In genomic region chr1:235111107-235111506, GRCh38 we compare ENCODE assay signal across 20 cellular contexts.
"Had no signal": no experiment of that assay in that cellular context is flagged by ENCODE, and none has a peak within 500 bp of the region (broad histone marks: within the 10 kb centered on the region; RNA-seq: fewer than 3 reads in every experiment).

No MANE protein-coding gene starts in this region.

- H3K27ac ChIP-seq: brain microvascular endothelial cell, colonic mucosa had no signal

- H3K9me3 Mint-ChIP-seq: activated B cell treated with CpG ODN at 0.5 μM for 24 hours; activated naive CD4-positive, alpha-beta T cell treated with anti-CD3 and anti-CD28 coated beads, Interleukin-2, amount 50 U/mL, for 24 hours had no signal

- ATAC-seq: activated CD8-positive, alpha-beta memory T cell treated with anti-CD3 and anti-CD28 coated beads, Interleukin-2, amount 10 ng/mL, durations not matched to agents 7 days and 5 days; T-helper 17 cell had no signal

- H3K27me3 ChIP-seq: brain microvascular endothelial cell, colonic mucosa had no signal

- H3K27me3 Mint-ChIP-seq: activated B cell treated with CpG ODN at 0.5 μM for 24 hours; activated CD8-positive, alpha-beta memory T cell treated with anti-CD3 and anti-CD28 coated beads, Interleukin-2, amount 10 ng/mL, durations not matched to agents 7 days and 5 days; activated naive CD4-positive, alpha-beta T cell treated with anti-CD3 and anti-CD28 coated beads, Interleukin-2, amount 50 U/mL, for 24 hours; T-helper 17 cell had no signal

- H3K27ac Mint-ChIP-seq: activated B cell treated with CpG ODN at 0.5 μM for 24 hours; activated CD8-positive, alpha-beta memory T cell treated with anti-CD3 and anti-CD28 coated beads, Interleukin-2, amount 10 ng/mL, durations not matched to agents 7 days and 5 days had no signal

- DNase-seq: activated B cell treated with CpG ODN at 0.5 μM for 24 hours; activated CD4-positive, alpha-beta T cell treated with anti-CD3 and anti-CD28 coated beads, Interleukin-2, amount 50 U/mL, for 1 hour; activated CD8-positive, alpha-beta memory T cell treated with anti-CD3 and anti-CD28 coated beads, Interleukin-2, amount 10 ng/mL, durations not matched to agents 7 days and 5 days; brain microvascular endothelial cell; cerebellar nuclear complex; colonic mucosa; Karpas-422; MM.1S; NCI-H1105; NCI-H1436; NCI-H1694 treated with DMSO at 0.1 percent for 48 hours; NCI-H2029 treated with DMSO at 0.1 percent for 48 hours; NCI-H345; NCI-H510A; NCI-H526 treated with DMSO at 0.1 percent for 48 hours; NCI-H82; SHP77; T-helper 17 cell; T-helper 9 cell had no signal

- H3K4me1 Mint-ChIP-seq: activated B cell treated with CpG ODN at 0.5 μM for 24 hours had no signal

- H3K9me3 ChIP-seq: colonic mucosa had no signal

- H3K4me3 Mint-ChIP-seq: activated B cell treated with CpG ODN at 0.5 μM for 24 hours; activated CD8-positive, alpha-beta memory T cell treated with anti-CD3 and anti-CD28 coated beads, Interleukin-2, amount 10 ng/mL, durations not matched to agents 7 days and 5 days; activated naive CD4-positive, alpha-beta T cell treated with anti-CD3 and anti-CD28 coated beads, Interleukin-2, amount 50 U/mL, for 24 hours; T-helper 17 cell had no signal

- H3K4me1 ChIP-seq: colonic mucosa had no signal

- H3K4me3 ChIP-seq: colonic mucosa had no signal
